Comparison of ENCODE assay signal across 1 cellular context in the genomic region with DNA sequence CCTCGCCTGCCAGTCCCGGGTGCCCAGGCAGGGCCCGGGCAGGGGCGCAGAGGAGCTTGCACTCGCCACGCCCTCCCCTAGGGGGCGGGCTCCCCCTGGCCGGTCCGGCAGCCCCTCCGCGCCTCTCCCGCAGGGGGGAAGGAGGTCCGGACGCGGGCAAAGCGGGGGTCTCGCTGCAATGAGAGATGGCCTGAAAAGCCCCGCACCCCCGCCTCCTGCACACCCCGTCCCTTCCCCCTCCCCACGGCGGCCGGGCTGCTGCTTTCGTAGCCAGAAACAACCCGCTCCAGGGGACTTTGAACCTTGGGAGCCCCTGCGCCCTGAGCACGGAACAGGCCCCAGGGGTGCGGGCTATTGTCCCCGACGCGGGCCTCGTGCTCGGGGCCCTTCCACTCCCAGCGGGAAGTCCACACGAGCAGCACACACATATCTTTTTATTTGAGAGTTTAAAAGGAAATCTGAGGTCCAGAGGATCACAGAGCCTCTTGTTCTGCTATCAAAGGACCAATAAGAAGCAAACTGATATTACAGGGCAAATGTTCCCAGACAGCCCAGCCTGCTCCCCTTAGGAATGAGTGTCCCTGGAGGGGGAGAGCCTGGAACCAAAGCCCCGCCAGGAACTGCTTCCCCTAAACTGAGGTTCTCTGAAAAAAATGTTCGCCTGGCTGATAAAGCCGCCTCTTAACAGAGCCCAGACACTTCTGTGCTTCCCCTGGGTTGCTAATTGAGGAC.
A peak's percentile ranks its signal among the peaks of the same experiment; 100 is the strongest.
TF ChIP-seq lines count a peak whose summit lies in the region.

No MANE protein-coding gene starts in this region.

TF ChIP-seq in HepG2, 621 proteins besides CTCF, POLR2A, EP300 and RAD21 (continued from another document and continues in another):
- TF ChIP-seq PCBP1 (IDR thresholded peaks at IDR 0.05; ENCODE audit: borderline replicate concordance, low read depth, low read length), result 0 out of 2 replicates have a peak, but pooled peaks have one; percentile 83
- TF ChIP-seq RFX3 (CRISPR knock-in tag; IDR thresholded peaks at IDR 0.05), result no peak
- no peak for TF ChIP-seq SP140L (CRISPR knock-in tag; IDR thresholded peaks at IDR 0.05; ENCODE audit: borderline replicate concordance)
- TF ChIP-seq HOXD1 (CRISPR knock-in tag; IDR thresholded peaks at IDR 0.05), result no peak; the same call in 1 of the 2 replicates
- no peak for TF ChIP-seq XBP1 (CRISPR knock-in tag; IDR thresholded peaks at IDR 0.05)
- 0 out of 2 replicates have a peak, but pooled peaks have one; percentile 51 for TF ChIP-seq GATAD1 (CRISPR knock-in tag; IDR thresholded peaks at IDR 0.05)
- TF ChIP-seq, protein P1, sequence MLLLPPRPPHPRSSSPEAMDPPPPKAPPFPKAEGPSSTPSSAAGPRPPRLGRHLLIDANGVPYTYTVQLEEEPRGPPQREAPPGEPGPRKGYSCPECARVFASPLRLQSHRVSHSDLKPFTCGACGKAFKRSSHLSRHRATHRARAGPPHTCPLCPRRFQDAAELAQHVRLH (CRISPR knock-in tag; IDR thresholded peaks at IDR 0.05; ENCODE audit: borderline replicate concordance, low read depth), result peak; percentile 71; the same call in 1 of the 2 replicates
- no peak for TF ChIP-seq HMGA1 (CRISPR knock-in tag; conservative IDR thresholded peaks at IDR 0.05)
- no peak for TF ChIP-seq MBNL3 (CRISPR knock-in tag; conservative IDR thresholded peaks at IDR 0.05)
- TF ChIP-seq ZNF83 (CRISPR knock-in tag; IDR thresholded peaks at IDR 0.05; ENCODE audit: borderline replicate concordance), result no peak
- TF ChIP-seq ATM (IDR thresholded peaks at IDR 0.05; ENCODE audit: borderline replicate concordance), result no peak
- peak; percentile 75; the same call in 1 of the 2 replicates for TF ChIP-seq ZNF547 (CRISPR knock-in tag; IDR thresholded peaks at IDR 0.05)
- TF ChIP-seq ZNF773 (CRISPR knock-in tag; IDR thresholded peaks at IDR 0.05; ENCODE audit: borderline replicate concordance), result no peak
- TF ChIP-seq ZSCAN9 (CRISPR knock-in tag; IDR thresholded peaks at IDR 0.05; ENCODE audit: borderline replicate concordance), result peak; percentile 75; the same call in 1 of the 2 replicates
- TF ChIP-seq AGO2 (optimal IDR thresholded peaks at IDR 0.05; ENCODE audit: low read depth, low read length), result no peak
- peak; percentile 31; the same call in 1 of the 2 replicates for TF ChIP-seq BHLHE40 (IDR thresholded peaks at IDR 0.05; ENCODE audit: low read length)
- no peak for TF ChIP-seq IKZF1 (IDR thresholded peaks at IDR 0.05)
- 0 out of 2 replicates have a peak, but pooled peaks have one; percentile 85 for TF ChIP-seq DNMT1 (CRISPR knock-in tag; IDR thresholded peaks at IDR 0.05)
- no peak for TF ChIP-seq MTF1 (CRISPR knock-in tag; IDR thresholded peaks at IDR 0.05)
- no peak for TF ChIP-seq STAT5B (CRISPR knock-in tag; IDR thresholded peaks at IDR 0.05)
- TF ChIP-seq, protein P2, sequence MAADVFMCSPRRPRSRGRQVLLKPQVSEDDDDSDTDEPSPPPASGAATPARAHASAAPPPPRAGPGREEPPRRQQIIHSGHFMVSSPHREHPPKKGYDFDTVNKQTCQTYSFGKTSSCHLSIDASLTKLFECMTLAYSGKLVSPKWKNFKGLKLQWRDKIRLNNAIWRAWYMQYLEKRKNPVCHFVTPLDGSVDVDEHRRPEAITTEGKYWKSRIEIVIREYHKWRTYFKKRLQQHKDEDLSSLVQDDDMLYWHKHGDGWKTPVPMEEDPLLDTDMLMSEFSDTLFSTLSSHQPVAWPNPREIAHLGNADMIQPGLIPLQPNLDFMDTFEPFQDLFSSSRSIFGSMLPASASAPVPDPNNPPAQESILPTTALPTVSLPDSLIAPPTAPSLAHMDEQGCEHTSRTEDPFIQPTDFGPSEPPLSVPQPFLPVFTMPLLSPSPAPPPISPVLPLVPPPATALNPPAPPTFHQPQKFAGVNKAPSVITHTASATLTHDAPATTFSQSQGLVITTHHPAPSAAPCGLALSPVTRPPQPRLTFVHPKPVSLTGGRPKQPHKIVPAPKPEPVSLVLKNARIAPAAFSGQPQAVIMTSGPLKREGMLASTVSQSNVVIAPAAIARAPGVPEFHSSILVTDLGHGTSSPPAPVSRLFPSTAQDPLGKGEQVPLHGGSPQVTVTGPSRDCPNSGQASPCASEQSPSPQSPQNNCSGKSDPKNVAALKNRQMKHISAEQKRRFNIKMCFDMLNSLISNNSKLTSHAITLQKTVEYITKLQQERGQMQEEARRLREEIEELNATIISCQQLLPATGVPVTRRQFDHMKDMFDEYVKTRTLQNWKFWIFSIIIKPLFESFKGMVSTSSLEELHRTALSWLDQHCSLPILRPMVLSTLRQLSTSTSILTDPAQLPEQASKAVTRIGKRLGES (CRISPR knock-in tag; IDR thresholded peaks at IDR 0.05; ENCODE audit: borderline replicate concordance), result peak; percentile 71; the same call in 1 of the 2 replicates
- no peak for TF ChIP-seq ZNF138 (CRISPR knock-in tag; IDR thresholded peaks at IDR 0.05; ENCODE audit: low read depth)
- 0 out of 2 replicates have a peak, but pooled peaks have one; percentile 51 for TF ChIP-seq RBFOX2 (IDR thresholded peaks at IDR 0.05; ENCODE audit: low read depth, low read length)
- TF ChIP-seq, protein P3, sequence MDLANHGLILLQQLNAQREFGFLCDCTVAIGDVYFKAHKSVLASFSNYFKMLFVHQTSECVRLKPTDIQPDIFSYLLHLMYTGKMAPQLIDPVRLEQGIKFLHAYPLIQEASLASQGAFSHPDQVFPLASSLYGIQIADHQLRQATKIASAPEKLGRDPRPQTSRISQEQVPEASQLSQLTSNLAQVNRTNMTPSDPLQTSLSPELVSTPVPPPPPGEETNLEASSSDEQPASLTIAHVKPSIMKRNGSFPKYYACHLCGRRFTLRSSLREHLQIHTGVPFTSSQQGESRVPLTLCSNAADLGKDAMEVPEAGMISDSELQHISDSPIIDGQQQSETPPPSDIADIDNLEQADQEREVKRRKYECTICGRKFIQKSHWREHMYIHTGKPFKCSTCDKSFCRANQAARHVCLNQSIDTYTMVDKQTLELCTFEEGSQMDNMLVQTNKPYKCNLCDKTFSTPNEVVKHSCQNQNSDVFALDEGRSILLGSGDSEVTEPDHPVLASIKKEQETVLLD (CRISPR knock-in tag; IDR thresholded peaks at IDR 0.05; ENCODE audit: low read depth), result peak; percentile 79
- TF ChIP-seq FLYWCH1 (CRISPR knock-in tag; IDR thresholded peaks at IDR 0.05), result no peak
- no peak for TF ChIP-seq ZNF367 (CRISPR knock-in tag; IDR thresholded peaks at IDR 0.05; ENCODE audit: borderline replicate concordance)
- TF ChIP-seq, protein P4, sequence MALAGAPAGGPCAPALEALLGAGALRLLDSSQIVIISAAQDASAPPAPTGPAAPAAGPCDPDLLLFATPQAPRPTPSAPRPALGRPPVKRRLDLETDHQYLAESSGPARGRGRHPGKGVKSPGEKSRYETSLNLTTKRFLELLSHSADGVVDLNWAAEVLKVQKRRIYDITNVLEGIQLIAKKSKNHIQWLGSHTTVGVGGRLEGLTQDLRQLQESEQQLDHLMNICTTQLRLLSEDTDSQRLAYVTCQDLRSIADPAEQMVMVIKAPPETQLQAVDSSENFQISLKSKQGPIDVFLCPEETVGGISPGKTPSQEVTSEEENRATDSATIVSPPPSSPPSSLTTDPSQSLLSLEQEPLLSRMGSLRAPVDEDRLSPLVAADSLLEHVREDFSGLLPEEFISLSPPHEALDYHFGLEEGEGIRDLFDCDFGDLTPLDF (CRISPR knock-in tag; IDR thresholded peaks at IDR 0.05), result peak; percentile 50; the same call in 1 of the 2 replicates
- TF ChIP-seq, protein P5, sequence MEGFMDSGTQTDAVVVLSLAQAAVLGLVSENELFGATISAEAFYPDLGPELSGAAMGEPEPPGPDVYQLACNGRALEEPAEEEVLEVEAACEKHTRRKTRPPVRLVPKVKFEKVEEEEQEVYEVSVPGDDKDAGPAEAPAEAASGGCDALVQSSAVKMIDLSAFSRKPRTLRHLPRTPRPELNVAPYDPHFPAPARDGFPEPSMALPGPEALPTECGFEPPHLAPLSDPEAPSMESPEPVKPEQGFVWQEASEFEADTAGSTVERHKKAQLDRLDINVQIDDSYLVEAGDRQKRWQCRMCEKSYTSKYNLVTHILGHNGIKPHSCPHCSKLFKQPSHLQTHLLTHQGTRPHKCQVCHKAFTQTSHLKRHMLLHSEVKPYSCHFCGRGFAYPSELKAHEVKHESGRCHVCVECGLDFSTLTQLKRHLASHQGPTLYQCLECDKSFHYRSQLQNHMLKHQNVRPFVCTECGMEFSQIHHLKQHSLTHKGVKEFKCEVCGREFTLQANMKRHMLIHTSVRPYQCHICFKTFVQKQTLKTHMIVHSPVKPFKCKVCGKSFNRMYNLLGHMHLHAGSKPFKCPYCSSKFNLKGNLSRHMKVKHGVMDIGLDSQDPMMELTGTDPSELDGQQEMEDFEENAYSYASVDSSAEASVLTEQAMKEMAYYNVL (CRISPR knock-in tag; IDR thresholded peaks at IDR 0.05; ENCODE audit: borderline replicate concordance), result peak; percentile 84; the same call in 1 of the 2 replicates
- peak; percentile 19 for TF ChIP-seq POLR2AphosphoS5 (IDR thresholded peaks at IDR 0.05; ENCODE audit: low read depth, low read length)
- TF ChIP-seq NFE2L2 (IDR thresholded peaks at IDR 0.05; ENCODE audit: low read length), result no peak
- no peak for TF ChIP-seq TAF15 (IDR thresholded peaks at IDR 0.05; ENCODE audit: low read depth, low read length, poor library complexity, severe bottlenecking)
- TF ChIP-seq ZNF225 (CRISPR knock-in tag; IDR thresholded peaks at IDR 0.05), result peak; percentile 21; the same call in 1 of the 2 replicates
- TF ChIP-seq ZNF598 (CRISPR knock-in tag; IDR thresholded peaks at IDR 0.05; ENCODE audit: borderline replicate concordance), result peak; percentile 76; the same call in 1 of the 2 replicates
- TF ChIP-seq, protein P6, sequence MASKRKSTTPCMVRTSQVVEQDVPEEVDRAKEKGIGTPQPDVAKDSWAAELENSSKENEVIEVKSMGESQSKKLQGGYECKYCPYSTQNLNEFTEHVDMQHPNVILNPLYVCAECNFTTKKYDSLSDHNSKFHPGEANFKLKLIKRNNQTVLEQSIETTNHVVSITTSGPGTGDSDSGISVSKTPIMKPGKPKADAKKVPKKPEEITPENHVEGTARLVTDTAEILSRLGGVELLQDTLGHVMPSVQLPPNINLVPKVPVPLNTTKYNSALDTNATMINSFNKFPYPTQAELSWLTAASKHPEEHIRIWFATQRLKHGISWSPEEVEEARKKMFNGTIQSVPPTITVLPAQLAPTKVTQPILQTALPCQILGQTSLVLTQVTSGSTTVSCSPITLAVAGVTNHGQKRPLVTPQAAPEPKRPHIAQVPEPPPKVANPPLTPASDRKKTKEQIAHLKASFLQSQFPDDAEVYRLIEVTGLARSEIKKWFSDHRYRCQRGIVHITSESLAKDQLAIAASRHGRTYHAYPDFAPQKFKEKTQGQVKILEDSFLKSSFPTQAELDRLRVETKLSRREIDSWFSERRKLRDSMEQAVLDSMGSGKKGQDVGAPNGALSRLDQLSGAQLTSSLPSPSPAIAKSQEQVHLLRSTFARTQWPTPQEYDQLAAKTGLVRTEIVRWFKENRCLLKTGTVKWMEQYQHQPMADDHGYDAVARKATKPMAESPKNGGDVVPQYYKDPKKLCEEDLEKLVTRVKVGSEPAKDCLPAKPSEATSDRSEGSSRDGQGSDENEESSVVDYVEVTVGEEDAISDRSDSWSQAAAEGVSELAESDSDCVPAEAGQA (IDR thresholded peaks at IDR 0.05; ENCODE audit: low read depth), result 0 out of 2 replicates have a peak, but pooled peaks have one; percentile 57
- TF ChIP-seq, protein P6 (CRISPR knock-in tag; IDR thresholded peaks at IDR 0.05; ENCODE audit: borderline replicate concordance), result no peak
- TF ChIP-seq ARNT (IDR thresholded peaks at IDR 0.05), result no peak
- TF ChIP-seq, protein P7, sequence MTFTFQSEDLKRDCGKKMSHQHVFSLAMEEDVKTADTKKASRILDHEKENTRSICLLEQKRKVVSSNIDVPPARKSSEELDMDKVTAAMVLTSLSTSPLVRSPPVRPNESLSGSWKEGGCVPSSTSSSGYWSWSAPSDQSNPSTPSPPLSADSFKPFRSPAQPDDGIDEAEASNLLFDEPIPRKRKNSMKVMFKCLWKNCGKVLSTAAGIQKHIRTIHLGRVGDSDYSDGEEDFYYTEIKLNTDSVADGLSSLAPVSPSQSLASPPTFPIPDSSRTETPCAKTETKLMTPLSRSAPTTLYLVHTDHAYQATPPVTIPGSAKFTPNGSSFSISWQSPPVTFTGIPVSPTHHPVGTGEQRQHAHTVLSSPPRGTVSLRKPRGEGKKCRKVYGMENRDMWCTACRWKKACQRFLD (CRISPR knock-in tag; IDR thresholded peaks at IDR 0.05; ENCODE audit: borderline replicate concordance), result peak; percentile 63; the same call in 1 of the 2 replicates
- TF ChIP-seq ZNF136 (CRISPR knock-in tag; IDR thresholded peaks at IDR 0.05; ENCODE audit: low read depth), result 0 out of 2 replicates have a peak, but pooled peaks have one; percentile 81
- TF ChIP-seq MEIS2 (CRISPR knock-in tag; IDR thresholded peaks at IDR 0.05), result peak; percentile 84
- peak; percentile 63; the same call in 1 of the 2 replicates for TF ChIP-seq ZNF263 (CRISPR knock-in tag; IDR thresholded peaks at IDR 0.05)
- TF ChIP-seq MIER3 (CRISPR knock-in tag; IDR thresholded peaks at IDR 0.05; ENCODE audit: borderline replicate concordance), result no peak; the same call in 1 of the 2 replicates
- 0 out of 2 replicates have a peak, but pooled peaks have one; percentile 7 for TF ChIP-seq FIP1L1 (IDR thresholded peaks at IDR 0.05; ENCODE audit: borderline replicate concordance, insufficient read depth, low read depth, low read length)
- peak; percentile 57 for TF ChIP-seq SAP130 (CRISPR knock-in tag; IDR thresholded peaks at IDR 0.05; ENCODE audit: low read depth)
- TF ChIP-seq KDM2A (CRISPR knock-in tag; IDR thresholded peaks at IDR 0.05; ENCODE audit: borderline replicate concordance, low read depth), result peak; percentile 66; the same call in 1 of the 2 replicates
- no peak for TF ChIP-seq TCF7 (IDR thresholded peaks at IDR 0.05; ENCODE audit: low read depth)
- no peak for TF ChIP-seq KDM5A (IDR thresholded peaks at IDR 0.05; ENCODE audit: borderline replicate concordance, low read length)
- peak; percentile 57; the same call in 1 of the 2 replicates for TF ChIP-seq HES4 (CRISPR knock-in tag; IDR thresholded peaks at IDR 0.05; ENCODE audit: borderline replicate concordance)
- TF ChIP-seq ZNF124 (CRISPR knock-in tag; IDR thresholded peaks at IDR 0.05), result 0 out of 2 replicates have a peak, but pooled peaks have one; percentile 19
- 0 out of 2 replicates have a peak, but pooled peaks have one; percentile 26 for TF ChIP-seq SIX4 (CRISPR knock-in tag; IDR thresholded peaks at IDR 0.05)
- TF ChIP-seq ZNF589 (CRISPR knock-in tag; conservative IDR thresholded peaks at IDR 0.05), result peak; percentile 62; the same call in 1 of the 2 replicates
- TF ChIP-seq RELA (CRISPR knock-in tag; IDR thresholded peaks at IDR 0.05), result no peak
